Comparison of ENCODE assay signal across 9 cellular contexts in genomic region chr11:126195119-126195518, GRCh38.
"Had no signal": no experiment of that assay in that cellular context is flagged by ENCODE, and none has a peak within 500 bp of the region (broad histone marks: within the 10 kb centered on the region; RNA-seq: fewer than 3 reads in every experiment).

No MANE protein-coding gene starts in this region.

- H3K9ac ChIP-seq: GM23248, KMS-11 had no signal

- DNase-seq: GM23248, GOT3, H7, IMR-90, KBM-7 had no signal

- H3K27ac ChIP-seq: GM23248 had no signal

- H3K9me3 ChIP-seq: HAP-1 had no signal

- ATAC-seq: HCT116 had no signal

- H3K4me3 ChIP-seq: GM23248, HAP-1 had no signal

- H3K4me1 ChIP-seq: HAP-1 had no signal

- H2AFZ ChIP-seq: GM23248 had no signal

- FAIRE-seq: HTR-8/SVneo had no signal

- H3K4me2 ChIP-seq: KMS-11 had no signal
